Comparison of ENCODE assay signal across 8 cellular contexts in the genomic region with DNA sequence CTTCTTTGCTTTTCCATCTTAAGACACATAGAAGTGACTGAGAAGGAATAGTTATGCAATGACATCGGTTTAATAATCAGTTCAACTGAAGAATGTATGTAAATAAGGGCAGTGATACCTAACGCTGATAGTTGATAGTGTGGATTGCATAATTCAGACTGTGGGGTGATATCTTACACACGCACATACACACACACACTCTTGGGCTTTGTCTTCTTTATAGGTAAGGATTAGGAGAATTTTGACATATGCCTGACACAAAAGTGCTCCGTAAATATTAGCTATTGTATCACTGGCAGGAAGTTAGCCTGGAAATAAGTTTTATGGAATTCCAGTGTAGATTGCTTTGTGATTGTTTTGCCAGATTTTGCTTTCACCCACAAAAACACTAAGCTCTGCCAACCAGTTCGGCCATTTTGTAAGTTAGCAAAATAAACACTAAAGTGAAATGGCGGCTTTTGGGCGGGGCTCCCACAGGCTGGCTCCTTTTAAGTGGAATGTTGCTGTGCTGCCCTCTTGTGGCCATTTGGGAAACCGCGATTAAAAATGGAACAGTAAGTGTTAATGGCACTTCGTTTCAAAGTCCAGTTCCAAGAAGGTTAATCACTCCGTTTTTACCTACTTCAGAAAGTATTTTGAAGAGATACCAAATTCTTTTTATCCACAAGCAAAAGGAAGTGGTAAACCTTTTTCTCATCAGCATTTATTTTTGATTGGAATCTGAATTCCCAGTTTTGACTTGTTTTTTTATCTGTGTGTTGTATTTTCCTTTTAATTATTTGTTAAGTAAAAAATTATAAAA. TPM values are rescaled to one million over a fixed set of nuclear protein-coding genes. Genes with fewer than 3 reads are reported as not detected.
DNase-seq lines count a peak whose midpoint lies in the region; ATAC-seq and TF ChIP-seq lines count a peak whose summit lies in the region.

No MANE protein-coding gene starts in this region.

- no peaks in the 10 kb centered on the region for H3K36me3 ChIP-seq in liver (ENCODE audit: control insufficient read depth in 4 of 4, insufficient read depth in 3 of 4, low read depth in 1 of 4, low read length in 3 of 4)

- H3K4me1 ChIP-seq in liver (ENCODE audit: control insufficient read depth in 4 of 4, insufficient read depth in 4 of 4, low read length in 3 of 4), result peaks cover 24 to 73% (median 38%) of the 10 kb centered on the region in 4 donors

- TF ChIP-seq RAD21 in liver (IDR thresholded peaks at IDR 0.05), result peak; percentile 96 to 99

- DNase-seq in GDM1 (lab: John Stamatoyannopoulos, UW) (peak; percentile 81), HK-2 (ENCODE audit: unreplicated experiment) (peak; percentile 83), NCI-H748 treated with DMSO at 0.1 percent for 48 hours (lab: John Stamatoyannopoulos, UW) (peak; percentile 81), dorsolateral prefrontal cortex (peak; percentile 77 to 97 (median 88))
- DNase-seq in activated CD4-positive, alpha-beta T cell treated with anti-CD3 and anti-CD28 coated beads, Interleukin-2, amount 50 U/mL, for 4 hours, result peak; percentile 93 to 97
- DNase-seq in stimulated activated CD4-positive, alpha-beta T cell treated with anti-CD3 and anti-CD28 coated beads, Interleukin-4, amount 100 ng/mL, for 1 hour, result peak; percentile 89

- intact Hi-C loops in dorsolateral prefrontal cortex (cut with DNase I), result loop anchor here (1.0 to 2.0 kb wide), 2 partner anchors 109 kb away; no protein-coding TSS in a partner anchor

- peak overlapping the region; percentile 62 to 82 for H3K9ac ChIP-seq in liver (ENCODE audit: low read depth in 1 of 2, low read length in 2 of 2)

- H3K4me3 ChIP-seq in dorsolateral prefrontal cortex (peak overlapping the region in 45 of 59 donors; percentile 2 to 52 (median 30)), liver (ENCODE audit: low read depth in 1 of 3, low read length in 3 of 3) (no peak overlapping the region)

- H3K27ac ChIP-seq in dorsolateral prefrontal cortex (peak overlapping the region; percentile 51 to 100 (median 90)), liver (ENCODE audit: low read depth in 1 of 2, low read length in 2 of 2) (peak overlapping the region; percentile 89 to 92)

- TF ChIP-seq CTCF in dorsolateral prefrontal cortex (IDR thresholded peaks at IDR 0.05 in 54 of 56, conservative IDR thresholded peaks at IDR 0.05 in 2 of 56; ENCODE audit: low read depth in 1 of 56, partially characterized antibody in 56 of 56) (peak; percentile 84 to 100 (median 97)), liver (IDR thresholded peaks at IDR 0.05; ENCODE audit: low read depth, low read length, missing input control) (peak; percentile 97)

- ATAC-seq in HG03045 (IDR thresholded peaks at IDR 0.05; ENCODE audit: unreplicated experiment), result no peak

- no peaks in the 10 kb centered on the region for H3K9me3 ChIP-seq in liver (ENCODE audit: control insufficient read depth in 4 of 4, low read length in 3 of 4)

- H3K27me3 ChIP-seq in dorsolateral prefrontal cortex (no peaks in the 10 kb centered on the region), liver (ENCODE audit: control insufficient read depth in 4 of 4, insufficient read depth in 4 of 4, low read length in 3 of 4) (no peaks in the 10 kb centered on the region)

- WGBS in liver, result 10% methylated on average over 11 of the region's 11 CpGs

TF ChIP-seq in liver, 16 proteins besides CTCF, POLR2A, EP300 and RAD21:
- TF ChIP-seq FOXA2 (IDR thresholded peaks at IDR 0.05), result peak; percentile 63
- peak in 1 of 2 donors; percentile 78 for TF ChIP-seq EGR1 (IDR thresholded peaks at IDR 0.05; ENCODE audit: low read depth in 2 of 2)
- TF ChIP-seq, protein P1, sequence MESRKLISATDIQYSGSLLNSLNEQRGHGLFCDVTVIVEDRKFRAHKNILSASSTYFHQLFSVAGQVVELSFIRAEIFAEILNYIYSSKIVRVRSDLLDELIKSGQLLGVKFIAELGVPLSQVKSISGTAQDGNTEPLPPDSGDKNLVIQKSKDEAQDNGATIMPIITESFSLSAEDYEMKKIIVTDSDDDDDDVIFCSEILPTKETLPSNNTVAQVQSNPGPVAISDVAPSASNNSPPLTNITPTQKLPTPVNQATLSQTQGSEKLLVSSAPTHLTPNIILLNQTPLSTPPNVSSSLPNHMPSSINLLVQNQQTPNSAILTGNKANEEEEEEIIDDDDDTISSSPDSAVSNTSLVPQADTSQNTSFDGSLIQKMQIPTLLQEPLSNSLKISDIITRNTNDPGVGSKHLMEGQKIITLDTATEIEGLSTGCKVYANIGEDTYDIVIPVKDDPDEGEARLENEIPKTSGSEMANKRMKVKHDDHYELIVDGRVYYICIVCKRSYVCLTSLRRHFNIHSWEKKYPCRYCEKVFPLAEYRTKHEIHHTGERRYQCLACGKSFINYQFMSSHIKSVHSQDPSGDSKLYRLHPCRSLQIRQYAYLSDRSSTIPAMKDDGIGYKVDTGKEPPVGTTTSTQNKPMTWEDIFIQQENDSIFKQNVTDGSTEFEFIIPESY (IDR thresholded peaks at IDR 0.05), result peak; percentile 81
- TF ChIP-seq, protein P2, sequence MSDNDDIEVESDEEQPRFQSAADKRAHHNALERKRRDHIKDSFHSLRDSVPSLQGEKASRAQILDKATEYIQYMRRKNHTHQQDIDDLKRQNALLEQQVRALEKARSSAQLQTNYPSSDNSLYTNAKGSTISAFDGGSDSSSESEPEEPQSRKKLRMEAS (IDR thresholded peaks at IDR 0.05), result peak; percentile 77
- TF ChIP-seq HNF4A (conservative IDR thresholded peaks at IDR 0.05), result peak; percentile 73 to 91
- TF ChIP-seq TAF1 (conservative IDR thresholded peaks at IDR 0.05), result no peak
- peak; percentile 100 for TF ChIP-seq YY1 (IDR thresholded peaks at IDR 0.05)
- TF ChIP-seq, protein P3, sequence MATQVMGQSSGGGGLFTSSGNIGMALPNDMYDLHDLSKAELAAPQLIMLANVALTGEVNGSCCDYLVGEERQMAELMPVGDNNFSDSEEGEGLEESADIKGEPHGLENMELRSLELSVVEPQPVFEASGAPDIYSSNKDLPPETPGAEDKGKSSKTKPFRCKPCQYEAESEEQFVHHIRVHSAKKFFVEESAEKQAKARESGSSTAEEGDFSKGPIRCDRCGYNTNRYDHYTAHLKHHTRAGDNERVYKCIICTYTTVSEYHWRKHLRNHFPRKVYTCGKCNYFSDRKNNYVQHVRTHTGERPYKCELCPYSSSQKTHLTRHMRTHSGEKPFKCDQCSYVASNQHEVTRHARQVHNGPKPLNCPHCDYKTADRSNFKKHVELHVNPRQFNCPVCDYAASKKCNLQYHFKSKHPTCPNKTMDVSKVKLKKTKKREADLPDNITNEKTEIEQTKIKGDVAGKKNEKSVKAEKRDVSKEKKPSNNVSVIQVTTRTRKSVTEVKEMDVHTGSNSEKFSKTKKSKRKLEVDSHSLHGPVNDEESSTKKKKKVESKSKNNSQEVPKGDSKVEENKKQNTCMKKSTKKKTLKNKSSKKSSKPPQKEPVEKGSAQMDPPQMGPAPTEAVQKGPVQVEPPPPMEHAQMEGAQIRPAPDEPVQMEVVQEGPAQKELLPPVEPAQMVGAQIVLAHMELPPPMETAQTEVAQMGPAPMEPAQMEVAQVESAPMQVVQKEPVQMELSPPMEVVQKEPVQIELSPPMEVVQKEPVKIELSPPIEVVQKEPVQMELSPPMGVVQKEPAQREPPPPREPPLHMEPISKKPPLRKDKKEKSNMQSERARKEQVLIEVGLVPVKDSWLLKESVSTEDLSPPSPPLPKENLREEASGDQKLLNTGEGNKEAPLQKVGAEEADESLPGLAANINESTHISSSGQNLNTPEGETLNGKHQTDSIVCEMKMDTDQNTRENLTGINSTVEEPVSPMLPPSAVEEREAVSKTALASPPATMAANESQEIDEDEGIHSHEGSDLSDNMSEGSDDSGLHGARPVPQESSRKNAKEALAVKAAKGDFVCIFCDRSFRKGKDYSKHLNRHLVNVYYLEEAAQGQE (IDR thresholded peaks at IDR 0.05), result no peak
- TF ChIP-seq, protein P4, sequence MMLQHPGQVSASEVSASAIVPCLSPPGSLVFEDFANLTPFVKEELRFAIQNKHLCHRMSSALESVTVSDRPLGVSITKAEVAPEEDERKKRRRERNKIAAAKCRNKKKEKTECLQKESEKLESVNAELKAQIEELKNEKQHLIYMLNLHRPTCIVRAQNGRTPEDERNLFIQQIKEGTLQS (IDR thresholded peaks at IDR 0.05), result peak; percentile 51
- peak; percentile 53 to 73 for TF ChIP-seq JUND (IDR thresholded peaks at IDR 0.05)
- TF ChIP-seq RXRA (IDR thresholded peaks at IDR 0.05), result peak; percentile 42 to 69
- no peak for TF ChIP-seq FOXA1 (IDR thresholded peaks at IDR 0.05)
- TF ChIP-seq GABPA (IDR thresholded peaks at IDR 0.05 in 1 of 2, conservative IDR thresholded peaks at IDR 0.05 in 1 of 2), result peak; percentile 30 to 52
- peak; percentile 89 for TF ChIP-seq HNF4G (IDR thresholded peaks at IDR 0.05)
- peak; percentile 76 for TF ChIP-seq SP1 (IDR thresholded peaks at IDR 0.05)
- TF ChIP-seq NR2F2 (IDR thresholded peaks at IDR 0.05), result peak; percentile 56
TF ChIP-seq in liver: peak in this region for 13.

RNA-seq across cellular contexts. Expression of a gene that starts 17.7 kb away (rescaled TPM):
- total RNA-seq in dorsolateral prefrontal cortex, result 100 to 1,000 TPM; 120 to 227 (median 167) TPM
- total RNA-seq in liver, result 10 to 100 TPM; 70.5 to 90.2 TPM
- polyA plus RNA-seq in liver, result 10 to 100 TPM; 13.9 to 28.3 TPM

Comparison
In these comparisons a context has a peak if more than half of its experiments do, and no peak if none do; other contexts are left out.
1. H3K4me3 ChIP-seq: peak in dorsolateral prefrontal cortex (45 of 59); none in liver (0 of 3).
2. Peak in every context shown above with its lines, with median percentiles within 50 percentile points of each other: DNase-seq.